In the genomic region with DNA sequence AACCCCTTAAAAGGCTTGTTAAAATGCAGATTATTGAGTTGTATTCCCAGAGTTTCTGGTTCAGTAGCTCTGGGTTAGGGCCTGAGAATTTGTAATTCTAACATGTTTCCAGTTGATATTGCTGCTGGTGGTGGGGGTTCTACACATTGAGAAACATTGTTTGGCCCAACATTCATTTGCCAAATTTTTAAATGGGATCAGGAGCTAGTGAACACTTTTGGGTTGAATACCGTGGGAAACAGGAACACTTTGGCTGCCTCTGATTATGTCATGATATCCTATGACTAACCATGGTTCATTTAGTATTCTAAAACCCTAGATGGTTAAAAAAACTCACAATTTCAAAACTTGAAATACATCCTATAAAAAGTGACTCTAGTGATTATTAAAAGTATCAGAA, we compare ENCODE assay signal across 20 cellular contexts.
"Had no signal": no experiment of that assay in that cellular context is flagged by ENCODE, and none has a peak within 500 bp of the region (broad histone marks: within the 10 kb centered on the region; RNA-seq: fewer than 3 reads in every experiment).

No MANE protein-coding gene starts in this region.

- H3K4me3 Mint-ChIP-seq: activated CD4-positive, alpha-beta memory T cell treated with anti-CD3 and anti-CD28 coated beads for 36 hours; activated CD4-positive, alpha-beta T cell treated with anti-CD3 and anti-CD28 coated beads for 36 hours; activated CD8-positive, alpha-beta memory T cell treated with anti-CD3 and anti-CD28 coated beads, Interleukin-2, amount 10 ng/mL, durations not matched to agents 7 days and 5 days; activated T-cell treated with anti-CD3 and anti-CD28 coated beads, Interleukin-2, amount 50 U/mL, for 4 hours; brain; immature natural killer cell; nephron progenitor cell; T-cell had no signal

- H3K9me3 ChIP-seq: heart left ventricle, psoas muscle, sigmoid colon, SK-N-SH had no signal

- H3K4me3 ChIP-seq: heart left ventricle, psoas muscle, sigmoid colon had no signal

- DNase-seq: activated CD4-positive, alpha-beta memory T cell treated with anti-CD3 and anti-CD28 coated beads for 36 hours; activated CD4-positive, alpha-beta T cell treated with anti-CD3 and anti-CD28 coated beads for 36 hours; activated CD8-positive, alpha-beta memory T cell treated with anti-CD3 and anti-CD28 coated beads, Interleukin-2, amount 10 ng/mL, durations not matched to agents 7 days and 5 days; activated effector memory CD4-positive, alpha-beta T cell treated with Interleukin-2 at 50 U/mL for 16 hours; activated T-cell treated with anti-CD3 and anti-CD28 coated beads, Interleukin-2, amount 50 U/mL, for 4 hours; amniotic stem cell; heart left ventricle; immature natural killer cell; mesendoderm; nephron progenitor cell; occipital lobe; psoas muscle; sigmoid colon; SK-N-SH; stimulated activated CD4-positive, alpha-beta T cell treated with anti-CD3 and anti-CD28 coated beads, Interleukin-1b, Interleukin-23, amount 100 ng/mL, for 48 hours; T-cell; T1000 had no signal

- H3K4me1 Mint-ChIP-seq: activated CD4-positive, alpha-beta T cell treated with anti-CD3 and anti-CD28 coated beads for 36 hours; activated CD8-positive, alpha-beta memory T cell treated with anti-CD3 and anti-CD28 coated beads, Interleukin-2, amount 10 ng/mL, durations not matched to agents 7 days and 5 days; immature natural killer cell; T-cell had no signal

- H3K27me3 Mint-ChIP-seq: activated CD4-positive, alpha-beta memory T cell treated with anti-CD3 and anti-CD28 coated beads for 36 hours; activated CD4-positive, alpha-beta T cell treated with anti-CD3 and anti-CD28 coated beads for 36 hours; activated CD8-positive, alpha-beta memory T cell treated with anti-CD3 and anti-CD28 coated beads, Interleukin-2, amount 10 ng/mL, durations not matched to agents 7 days and 5 days; brain; T-cell had no signal

- H3K27ac Mint-ChIP-seq: activated CD4-positive, alpha-beta memory T cell treated with anti-CD3 and anti-CD28 coated beads for 36 hours; activated CD4-positive, alpha-beta T cell treated with anti-CD3 and anti-CD28 coated beads for 36 hours; activated CD8-positive, alpha-beta memory T cell treated with anti-CD3 and anti-CD28 coated beads, Interleukin-2, amount 10 ng/mL, durations not matched to agents 7 days and 5 days; activated naive CD4-positive, alpha-beta T cell treated with anti-CD3 and anti-CD28 coated beads, Interleukin-2, amount 50 U/mL, for 72 hours; brain; immature natural killer cell; nephron progenitor cell; T-cell had no signal

- H3K9me3 Mint-ChIP-seq: activated CD4-positive, alpha-beta memory T cell treated with anti-CD3 and anti-CD28 coated beads for 36 hours; activated naive CD4-positive, alpha-beta T cell treated with anti-CD3 and anti-CD28 coated beads, Interleukin-2, amount 50 U/mL, for 72 hours; activated T-cell treated with anti-CD3 and anti-CD28 coated beads, Interleukin-2, amount 50 U/mL, for 4 hours; brain; immature natural killer cell; nephron progenitor cell; T-cell had no signal

- H3K36me3 Mint-ChIP-seq: activated naive CD4-positive, alpha-beta T cell treated with anti-CD3 and anti-CD28 coated beads, Interleukin-2, amount 50 U/mL, for 72 hours had no signal

- ATAC-seq: activated CD4-positive, alpha-beta T cell treated with anti-CD3 and anti-CD28 coated beads for 36 hours; activated CD8-positive, alpha-beta memory T cell treated with anti-CD3 and anti-CD28 coated beads, Interleukin-2, amount 10 ng/mL, durations not matched to agents 7 days and 5 days; activated naive CD4-positive, alpha-beta T cell treated with anti-CD3 and anti-CD28 coated beads, Interleukin-2, amount 50 U/mL, for 72 hours; activated T-cell treated with anti-CD3 and anti-CD28 coated beads, Interleukin-2, amount 50 U/mL, for 4 hours; foreskin keratinocyte; heart left ventricle; psoas muscle; T-cell had no signal
